Comparison of ENCODE assay signal across 35 cellular contexts in the genomic region with DNA sequence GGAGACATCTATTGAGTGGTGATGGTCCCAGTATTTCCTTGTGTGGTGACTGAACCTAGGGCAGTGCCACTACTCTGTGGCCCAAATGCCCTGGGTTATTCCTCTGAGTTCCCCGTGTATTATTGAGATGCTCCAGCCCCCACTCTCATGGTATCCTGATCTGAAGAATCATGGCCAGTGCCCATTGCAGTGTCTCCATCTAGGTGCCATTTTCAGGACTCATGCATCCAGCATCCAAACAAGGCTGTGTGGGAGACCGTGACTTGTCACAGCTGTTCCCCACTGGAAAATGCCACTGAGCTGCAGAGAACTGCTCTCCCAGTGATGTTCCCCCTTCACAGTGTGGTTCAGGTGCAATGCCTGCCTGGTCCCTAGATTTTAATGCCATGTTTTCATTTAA. TPM values are rescaled to one million over a fixed set of nuclear protein-coding genes. Genes with fewer than 3 reads are reported as not detected.
"Had no signal": no experiment of that assay in that cellular context is flagged by ENCODE, and none has a peak within 500 bp of the region (broad histone marks: within the 10 kb centered on the region; RNA-seq: fewer than 3 reads in every experiment).

No MANE protein-coding gene starts in this region.

- H3K4me1 ChIP-seq: left ventricle myocardium inferior, right atrium auricular region, right lobe of liver, tibial nerve, uterus had no signal

- DNase-seq: hypothalamus; immature natural killer cell; kidney; left colon; left ventricle myocardium inferior; mesendoderm; midbrain; mucosa of descending colon; naive thymus-derived CD4-positive, alpha-beta T cell; ovary; right lobe of liver; stimulated activated CD4-positive, alpha-beta T cell treated with anti-CD3 and anti-CD28 coated beads, Interleukin-1b, Interleukin-23, amount 100 ng/mL, for 48 hours; stimulated activated CD4-positive, alpha-beta T cell treated with anti-CD3 and anti-CD28 coated beads, Interleukin-2, amount 100 ng/mL, for 48 hours; stimulated activated CD4-positive, alpha-beta T cell treated with anti-CD3 and anti-CD28 coated beads, Interleukin-4, amount 100 ng/mL, for 4 hours; stimulated activated CD8-positive, alpha-beta memory T cell treated with anti-CD3 and anti-CD28 coated beads, Interleukin-4, amount 100 ng/mL, for 48 hours; stimulated activated naive CD4-positive, alpha-beta T cell treated with Interleukin-2 at 50 U/mL for 16 hours; stimulated activated naive CD8-positive, alpha-beta T cell treated with anti-CD3 and anti-CD28 coated beads, Interleukin-15, amount 100 ng/mL, for 72 hours; substantia nigra; uterus had no signal

- H3K4me3 ChIP-seq: left ventricle myocardium inferior, lung, mucosa of descending colon, ovary, right atrium auricular region, right lobe of liver, smooth muscle cell, tibial nerve, uterus had no signal

- H3K27ac ChIP-seq: left ventricle myocardium inferior, ovary, right atrium auricular region, right lobe of liver, tibial nerve, uterus had no signal

- H3K27me3 ChIP-seq: ovary, right atrium auricular region, right lobe of liver, uterus had no signal

- ATAC-seq: left colon; mucosa of descending colon; naive thymus-derived CD4-positive, alpha-beta T cell; natural killer cell treated with Interleukin-12 subunit alpha and Interleukin-12 subunit beta and Interleukin-15 and Interleukin-18, amount 100 ng/mL, for 72 hours; right lobe of liver; stimulated activated memory B cell treated with anti-CD40 and anti-IgM and Interleukin-4, amounts not matched to agents 10 μg/mL and 1 μg/mL and 100 μg/mL, for 72 hours; stimulated activated naive CD8-positive, alpha-beta T cell treated with anti-CD3 and anti-CD28 coated beads, Interleukin-15, amount 100 ng/mL, for 72 hours had no signal

- H3K4me2 ChIP-seq: smooth muscle cell had no signal

- H3K36me3 ChIP-seq: left ventricle myocardium inferior, ovary, right atrium auricular region, right lobe of liver, tibial nerve, uterus had no signal

- H3K9me3 ChIP-seq: mucosa of descending colon, ovary, right atrium auricular region, uterus had no signal

RNA-seq across cellular contexts. Expression of gene GGTLC2, which starts 24.7 kb away (rescaled TPM):
- total RNA-seq: left ventricle myocardium inferior; lower leg skin; mucosa of descending colon; myocyte; naive thymus-derived CD4-positive, alpha-beta T cell; natural killer cell treated with Interleukin-12 subunit alpha and Interleukin-12 subunit beta and Interleukin-15 and Interleukin-18, amount 100 ng/mL, for 72 hours; omental fat pad; ovary; progenitor cell of endocrine pancreas; pulmonary artery endothelial cell; renal cortical epithelial cell; right atrium auricular region; right lobe of liver; skeletal muscle tissue; smooth muscle cell; temporal lobe; tibial nerve; ureter; uterus had no signal
- polyA plus RNA-seq: immature natural killer cell; naive thymus-derived CD4-positive, alpha-beta T cell; neural cell; ovary; smooth muscle cell had no signal
